ENCODE assay signal across 8 cellular contexts in genomic region chr6:43247115-43247999, GRCh38. TPM values are rescaled to one million over a fixed set of nuclear protein-coding genes. Genes with fewer than 3 reads are reported as not detected.
DNase-seq lines count a peak whose midpoint lies in the region; TF ChIP-seq lines count a peak whose summit lies in the region.

No MANE protein-coding gene starts in this region.

- H3K27me3 ChIP-seq in GM06990 (replicated peaks; ENCODE audit: control insufficient read depth, insufficient read depth, low read length): peaks cover 2% of the 10 kb centered on the region; the same call in 1 of the 2 replicates
- H3K27me3 ChIP-seq in ascending aorta: no peaks in the 10 kb centered on the region
- H3K27me3 ChIP-seq in vagina: no peaks in the 10 kb centered on the region

- H3K36me3 Mint-ChIP-seq in HFFc6 (ENCODE audit: low read depth): no peaks in the 10 kb centered on the region

- peak overlapping the region; percentile 67 for H3K4me3 Mint-ChIP-seq in HFFc6

- no peaks in the 10 kb centered on the region for H3K9me3 ChIP-seq in ascending aorta
- H3K9me3 ChIP-seq in vagina: no peaks in the 10 kb centered on the region

- no peaks in the 10 kb centered on the region for H3K9me3 Mint-ChIP-seq in HFFc6

- TF ChIP-seq POLR2A in vagina (IDR thresholded peaks at IDR 0.05): no peak

- H3K36me3 ChIP-seq in GM06990 (ENCODE audit: control insufficient read depth, insufficient read depth, low read length) (no peaks in the 10 kb centered on the region), ascending aorta (no peaks in the 10 kb centered on the region), vagina (no peaks in the 10 kb centered on the region)

- H3K27ac ChIP-seq in ascending aorta (no peak overlapping the region), vagina (no peak overlapping the region)

- H3K4me3 ChIP-seq in GM06990 (replicated peaks; ENCODE audit: low read depth, low read length) (peak overlapping the region; percentile 75), ascending aorta (peak overlapping the region; percentile 60 to 62), vagina (peak overlapping the region; percentile 37 to 45)

- H3K27ac Mint-ChIP-seq in HFFc6: no peak overlapping the region

- DNase-seq in GM06990 (ENCODE audit: extremely low read depth, insufficient read length) (peak; percentile 83), HFFc6 (no peak), NCI-H1092 treated with DMSO at 0.1 percent for 48 hours (lab: John Stamatoyannopoulos, UW) (peak; percentile 87), T-helper 2 cell (peak; percentile 56 to 88 (median 73)), ascending aorta (ENCODE audit: low spot score in 2 of 2) (peak in 1 of 2 donors; percentile 88), hippocampal formation (lab: John Stamatoyannopoulos, UW) (peak; percentile 78 to 86), renal cortical epithelial cell (ENCODE audit: low read depth) (peak; percentile 54), vagina (ENCODE audit: extremely low spot score in 2 of 2) (no peak)

- peaks cover 25% of the 10 kb centered on the region for H3K27me3 Mint-ChIP-seq in HFFc6 (ENCODE audit: insufficient read depth)

- peaks cover 3 to 6% of the 10 kb centered on the region in 2 donors for H3K4me1 ChIP-seq in ascending aorta
- peaks cover 15% of the 10 kb centered on the region for H3K4me1 ChIP-seq in vagina

- intact Hi-C loops in ascending aorta (cut with DNase I): loop anchor here (2.0 kb wide), 1 partner anchor 19 kb away; the partner anchor contains the start of gene DNPH1
- intact Hi-C loops in vagina (cut with DNase I): no loop called here

- TF ChIP-seq CTCF in GM06990 (IDR thresholded peaks at IDR 0.05; ENCODE audit: insufficient read depth, low read length, poor library complexity, severe bottlenecking) (peak; percentile 6), HFFc6 (IDR thresholded peaks at IDR 0.05) (no peak), ascending aorta (IDR thresholded peaks at IDR 0.05) (no peak), vagina (IDR thresholded peaks at IDR 0.05) (no peak)

- peaks cover 8% of the 10 kb centered on the region; the same call in 1 of the 2 replicates for H3K4me1 Mint-ChIP-seq in HFFc6 (ENCODE audit: low read depth)

RNA-seq across cellular contexts. Expression of gene TTBK1, which starts 4.1 kb away (rescaled TPM):
- total RNA-seq in HFFc6 (2021; fragmentation: NEBNext Ultra II Directional; extraction: Animal tissue kit (Norgen Biotek cat#: 25700)): not detected
- total RNA-seq in ascending aorta: not detected
- 0.10 TPM in 1 of 2 replicates, not detected in the other for total RNA-seq in renal cortical epithelial cell
- total RNA-seq in vagina: not detected

RNA-seq across cellular contexts. Expression of gene DNPH1, which starts 18.1 kb away (rescaled TPM):
- total RNA-seq in HFFc6 (2021; fragmentation: NEBNext Ultra II Directional; extraction: Animal tissue kit (Norgen Biotek cat#: 25700)): 10 to 100 TPM; 38.3 to 56.3 (median 49.1) TPM
- 39.1 TPM for total RNA-seq in ascending aorta
- total RNA-seq in renal cortical epithelial cell: 37.1 and 81.6 TPM in 2 replicates
- 61.9 TPM for total RNA-seq in vagina

RNA-seq across cellular contexts. Expression of gene SLC22A7, which starts 50.7 kb away (rescaled TPM):
- total RNA-seq in HFFc6 (2021; fragmentation: NEBNext Ultra II Directional; extraction: Animal tissue kit (Norgen Biotek cat#: 25700)): not detected
- total RNA-seq in ascending aorta (1.8 TPM), renal cortical epithelial cell (not detected in 2 replicates), vagina (not detected)

Comparison
In these comparisons a context has a peak if more than half of its experiments do, and no peak if none do; other contexts are left out.
1. DNase-seq: peak in GM06990 (single experiment), NCI-H1092 treated with DMSO at 0.1 percent for 48 hours (single experiment), T-helper 2 cell (5 of 5), hippocampal formation (2 of 2) and renal cortical epithelial cell (single experiment); none in HFFc6 (single experiment) and vagina (0 of 2).
2. Peak in every context shown above with its lines, with median percentiles within 50 percentile points of each other: H3K4me3 ChIP-seq.